Comparison of ENCODE assay signal across 8 cellular contexts in the genomic region with DNA sequence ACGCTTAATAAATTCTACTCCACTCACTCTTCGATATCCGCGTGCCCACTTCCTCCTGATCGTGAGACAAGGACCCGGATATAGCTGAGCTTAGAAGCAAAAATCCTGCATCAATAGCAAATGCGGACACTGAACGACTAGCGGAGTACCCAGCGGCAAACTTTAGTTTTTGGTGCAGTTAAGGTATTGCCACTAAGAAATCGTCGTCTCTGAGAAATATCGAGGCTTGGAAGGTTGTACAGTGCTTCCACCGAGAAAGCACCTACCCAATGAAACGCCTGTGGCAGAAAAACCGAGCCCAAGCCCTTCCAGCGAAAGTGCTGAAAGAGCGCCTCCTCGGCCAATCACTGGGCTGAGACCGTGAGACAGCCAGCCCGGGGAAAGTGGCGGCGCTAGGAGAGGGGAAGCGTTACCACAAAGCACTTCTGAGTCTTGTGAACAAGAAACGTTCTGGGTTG. TPM values are rescaled to one million over a fixed set of nuclear protein-coding genes. Genes with fewer than 3 reads are reported as not detected.
A peak's percentile ranks its signal among the peaks of the same experiment; 100 is the strongest.
DNase-seq lines count a peak whose midpoint lies in the region; ATAC-seq lines count a peak whose summit lies in the region.

No MANE protein-coding gene starts in this region.

- no CpG with 5 or more reads among the region's 25 CpGs for WGBS in mesendoderm (ENCODE audit: extremely low coverage, insufficient coverage, low lambda C conversion rate)

- DNase-seq in CD1c-positive myeloid dendritic cell (ENCODE audit: extremely low spot score) = peak; percentile 93
- DNase-seq in NCI-H748 (lab: John Stamatoyannopoulos, UW; ENCODE audit: unreplicated experiment) = peak; percentile 98
- DNase-seq in activated CD4-positive, alpha-beta T cell treated with anti-CD3 and anti-CD28 coated beads, Interleukin-2, amount 10 ng/mL, durations not matched to agents 7 days and 5 days = peak; percentile 92
- DNase-seq in ecto neural progenitor cell (ENCODE audit: low spot score) = peak; percentile 83
- DNase-seq in mesendoderm = peak; percentile 93
- DNase-seq in stimulated activated CD8-positive, alpha-beta memory T cell treated with anti-CD3 and anti-CD28 coated beads, Interleukin-7, amount 100 ng/mL, for 24 hours (ENCODE audit: low read depth) = peak; percentile 53

- no peaks in the 10 kb centered on the region for H3K27me3 Mint-ChIP-seq in activated CD4-positive, alpha-beta T cell treated with anti-CD3 and anti-CD28 coated beads, Interleukin-2, amount 10 ng/mL, durations not matched to agents 7 days and 5 days

- H3K4me3 Mint-ChIP-seq in activated CD4-positive, alpha-beta T cell treated with anti-CD3 and anti-CD28 coated beads, Interleukin-2, amount 10 ng/mL, durations not matched to agents 7 days and 5 days = peak overlapping the region; percentile 80

- ATAC-seq in GM19438 (IDR thresholded peaks at IDR 0.05; ENCODE audit: low read depth, unreplicated experiment) = peak; percentile 48
- ATAC-seq in HG03469 (IDR thresholded peaks at IDR 0.05; ENCODE audit: unreplicated experiment) = peak; percentile 31

- H3K4ac ChIP-seq in mesendoderm (ENCODE audit: low read depth, low read length) = no peak overlapping the region

- H3K79me1 ChIP-seq in mesendoderm (ENCODE audit: low read length) = no peaks in the 10 kb centered on the region

- CTCF ChIA-PET in activated CD4-positive, alpha-beta T cell treated with anti-CD3 and anti-CD28 coated beads, Interleukin-2, amount 10 ng/mL, durations not matched to agents 7 days and 5 days (lab: Charles Lee) = interaction anchor here (0.9 to 5.3 kb wide), 11 partner anchors 9 to 306 kb away, joined by 3 to 52 read pairs (median 5); a partner anchor contains a TSS

- H2BK5ac ChIP-seq in mesendoderm (ENCODE audit: low read length) = no peak overlapping the region

- no peak overlapping the region for H4K8ac ChIP-seq in mesendoderm (ENCODE audit: low read depth, low read length)

- no peaks in the 10 kb centered on the region for H3K9me3 Mint-ChIP-seq in activated CD4-positive, alpha-beta T cell treated with anti-CD3 and anti-CD28 coated beads, Interleukin-2, amount 10 ng/mL, durations not matched to agents 7 days and 5 days

- H3K4me1 ChIP-seq in mesendoderm (ENCODE audit: control insufficient read depth, low read depth, low read length) = no peaks in the 10 kb centered on the region

- H3K27ac ChIP-seq in mesendoderm (ENCODE audit: low read depth, low read length) = peak overlapping the region; percentile 43

- peak overlapping the region; percentile 97 for H3K27ac Mint-ChIP-seq in activated CD4-positive, alpha-beta T cell treated with anti-CD3 and anti-CD28 coated beads, Interleukin-2, amount 10 ng/mL, durations not matched to agents 7 days and 5 days

- H2BK120ac ChIP-seq in mesendoderm (ENCODE audit: low read depth, low read length) = no peak overlapping the region

- no peak overlapping the region for H2AK5ac ChIP-seq in mesendoderm (ENCODE audit: low read length)

- H3K4me3 ChIP-seq in mesendoderm (ENCODE audit: low read length) = peak overlapping the region; percentile 56

- H3K4me2 ChIP-seq in mesendoderm (ENCODE audit: low read length) = peak overlapping the region; percentile 89

- H3K23ac ChIP-seq in mesendoderm (ENCODE audit: low read length) = peak overlapping the region; percentile 48

- H3K18ac ChIP-seq in mesendoderm (ENCODE audit: low read length) = peak overlapping the region; percentile 81

- H3K79me2 ChIP-seq in mesendoderm (ENCODE audit: control insufficient read depth, insufficient read depth, low read length) = no peaks in the 10 kb centered on the region

- POLR2A ChIA-PET in activated CD4-positive, alpha-beta T cell treated with anti-CD3 and anti-CD28 coated beads, Interleukin-2, amount 10 ng/mL, durations not matched to agents 7 days and 5 days (lab: Charles Lee) = interaction anchor here (0.6 to 3.4 kb wide), 9 partner anchors 9 to 57 kb away, joined by 3 to 67 read pairs (median 8); no protein-coding TSS in a partner anchor

- peaks cover 7% of the 10 kb centered on the region for H3K36me3 Mint-ChIP-seq in activated CD4-positive, alpha-beta T cell treated with anti-CD3 and anti-CD28 coated beads, Interleukin-2, amount 10 ng/mL, durations not matched to agents 7 days and 5 days (ENCODE audit: low read depth)

- H3K36me3 ChIP-seq in mesendoderm (ENCODE audit: control insufficient read depth, insufficient read depth, low read length) = no peaks in the 10 kb centered on the region

- peaks cover 44% of the 10 kb centered on the region for H3K4me1 Mint-ChIP-seq in activated CD4-positive, alpha-beta T cell treated with anti-CD3 and anti-CD28 coated beads, Interleukin-2, amount 10 ng/mL, durations not matched to agents 7 days and 5 days

- H3K56ac ChIP-seq in mesendoderm (ENCODE audit: low read length) = peak overlapping the region; percentile 80

- H3K27me3 ChIP-seq in mesendoderm (ENCODE audit: insufficient read depth, low read length, poor library complexity) = no peaks in the 10 kb centered on the region

- H4K5ac ChIP-seq in mesendoderm (ENCODE audit: low read length) = no peak overlapping the region

- peak overlapping the region; percentile 87 for H3K9ac ChIP-seq in mesendoderm (ENCODE audit: low read length)

- H2BK15ac ChIP-seq in mesendoderm (replicated peaks; ENCODE audit: low read depth) = no peak overlapping the region

RNA-seq across cellular contexts. Expression of a gene that starts 32.2 kb away (rescaled TPM):
- total RNA-seq in activated CD4-positive, alpha-beta T cell treated with anti-CD3 and anti-CD28 coated beads, Interleukin-2, amount 10 ng/mL, durations not matched to agents 7 days and 5 days = 10 to 100 TPM; 29.5 to 32.0 TPM
- polyA plus RNA-seq in mesendoderm (2013, experiment 1 of 2) = 1.2 TPM
- polyA plus RNA-seq in mesendoderm (2013, experiment 2 of 2) = 1.2 TPM

Comparison
In these comparisons a context has a peak if more than half of its experiments do, and no peak if none do; other contexts are left out.
1. Peak in every context shown above with its lines: DNase-seq, ATAC-seq, H3K4me3 ChIP-seq and H3K27ac ChIP-seq.